Comparison of ENCODE assay signal across 10 cellular contexts in genomic region chr2:219280682-219281081, GRCh38. TPM values are rescaled to one million over a fixed set of nuclear protein-coding genes. Genes with fewer than 3 reads are reported as not detected.
DNase-seq lines count a peak whose midpoint lies in the region; ATAC-seq lines count a peak whose summit lies in the region.
"Had no signal": no experiment of that assay in that cellular context is flagged by ENCODE, and none has a peak within 500 bp of the region (broad histone marks: within the 10 kb centered on the region; RNA-seq: fewer than 3 reads in every experiment).

No MANE protein-coding gene starts in this region.

- H3K27ac ChIP-seq in mesenchymal stem cell (ENCODE audit: low read length, poor library complexity, severe bottlenecking) (no peak overlapping the region), temporal lobe (ENCODE audit: low read depth, low read length) (peak overlapping the region; percentile 100)

- H3K36me3 ChIP-seq in mesenchymal stem cell (ENCODE audit: control insufficient read depth in 1 of 2, insufficient read depth in 2 of 2, low read depth in 1 of 2, low read length in 2 of 2) = peaks cover 50 to 51% of the 10 kb centered on the region in 2 experiments

- H3K4me1 ChIP-seq in mesenchymal stem cell (ENCODE audit: control insufficient read depth, insufficient read depth, low read depth, low read length) = peaks cover 30% of the 10 kb centered on the region

- no peak overlapping the region for H3K23ac ChIP-seq in mesenchymal stem cell (ENCODE audit: low read length in 2 of 2)

- no peaks in the 10 kb centered on the region for H3K27me3 ChIP-seq in mesenchymal stem cell (ENCODE audit: control insufficient read depth in 1 of 2, insufficient read depth in 1 of 2, low read length in 2 of 2)

- H2BK5ac ChIP-seq in mesenchymal stem cell (ENCODE audit: low read depth, low read length, poor library complexity, severe bottlenecking) = no peak overlapping the region

- ATAC-seq in activated T-cell treated with anti-CD3 and anti-CD28 coated beads, Interleukin-2, amount 50 U/mL, for 4 hours = no peak
- ATAC-seq in GM21786 (IDR thresholded peaks at IDR 0.05; ENCODE audit: unreplicated experiment) = no peak

- no peak for DNase-seq in activated T-cell treated with anti-CD3 and anti-CD28 coated beads, Interleukin-2, amount 50 U/mL, for 4 hours
- no peak for DNase-seq in activated T-cell treated with anti-CD3 and anti-CD28 coated beads for 4 hours
- DNase-seq in activated T-helper 2 cell treated with anti-CD3 and anti-CD28 coated beads, Interferon-gamma antibody, Interleukin-2, Interleukin-4, amounts not matched to agents 10 μg/mL and 5 μg/mL and 100 μg/mL, durations not matched to agents 14 hours and 24 hours and 36 hours (ENCODE audit: low spot score) = no peak
- no peak for DNase-seq in mesenchymal stem cell
- no peak for DNase-seq in GM03348 (ENCODE audit: low spot score)
- no peak for DNase-seq in ureter (ENCODE audit: low spot score)
- DNase-seq: AML-193, NCI-H2029 had no signal

- H3K9me3 Mint-ChIP-seq in activated T-cell treated with anti-CD3 and anti-CD28 coated beads, Interleukin-2, amount 50 U/mL, for 4 hours = no peaks in the 10 kb centered on the region
- no peaks in the 10 kb centered on the region for H3K9me3 Mint-ChIP-seq in activated T-helper 2 cell treated with anti-CD3 and anti-CD28 coated beads, Interferon-gamma antibody, Interleukin-2, Interleukin-4, amounts not matched to agents 10 μg/mL and 5 μg/mL and 100 μg/mL, durations not matched to agents 14 hours and 24 hours and 36 hours

- H2BK12ac ChIP-seq in mesenchymal stem cell (ENCODE audit: low read length in 2 of 2) = peak overlapping the region in 1 of 2 experiments; percentile 25

- H3K27ac Mint-ChIP-seq in activated T-helper 2 cell treated with anti-CD3 and anti-CD28 coated beads, Interferon-gamma antibody, Interleukin-2, Interleukin-4, amounts not matched to agents 10 μg/mL and 5 μg/mL and 100 μg/mL, durations not matched to agents 14 hours and 24 hours and 36 hours = peak overlapping the region; percentile 91

- H3K27me3 Mint-ChIP-seq in activated T-cell treated with anti-CD3 and anti-CD28 coated beads, Interleukin-2, amount 50 U/mL, for 4 hours (ENCODE audit: low read depth) = no peaks in the 10 kb centered on the region
- no peaks in the 10 kb centered on the region for H3K27me3 Mint-ChIP-seq in activated T-helper 2 cell treated with anti-CD3 and anti-CD28 coated beads, Interferon-gamma antibody, Interleukin-2, Interleukin-4, amounts not matched to agents 10 μg/mL and 5 μg/mL and 100 μg/mL, durations not matched to agents 14 hours and 24 hours and 36 hours (ENCODE audit: low read depth)

- H4K8ac ChIP-seq in mesenchymal stem cell (ENCODE audit: low read length) = no peak overlapping the region

- H2AK5ac ChIP-seq in mesenchymal stem cell (ENCODE audit: low read length, severe bottlenecking) = no peak overlapping the region

- H3K4me3 ChIP-seq in mesenchymal stem cell (ENCODE audit: insufficient read depth in 1 of 2, low read depth in 1 of 2, low read length in 2 of 2) = peak overlapping the region in 1 of 2 experiments; percentile 94

- no peak overlapping the region for H3K18ac ChIP-seq in mesenchymal stem cell (ENCODE audit: low read depth in 1 of 2, low read length in 2 of 2)

- H2BK15ac ChIP-seq in mesenchymal stem cell (ENCODE audit: low read depth, poor library complexity, severe bottlenecking) = no peak overlapping the region

- H4K91ac ChIP-seq in mesenchymal stem cell (ENCODE audit: low read length) = no peak overlapping the region

- WGBS in mesenchymal stem cell = 79% methylated on average over 4 of the region's 4 CpGs

- intact Hi-C loops in activated T-helper 2 cell treated with anti-CD3 and anti-CD28 coated beads, Interferon-gamma antibody, Interleukin-2, Interleukin-4, amounts not matched to agents 10 μg/mL and 5 μg/mL and 100 μg/mL, durations not matched to agents 14 hours and 24 hours and 36 hours (cut with micrococcal nuclease) = no loop called here

- no peaks in the 10 kb centered on the region for H3K9me3 ChIP-seq in mesenchymal stem cell (ENCODE audit: control insufficient read depth, low read length)

- peaks cover 20% of the 10 kb centered on the region for H3K79me1 ChIP-seq in mesenchymal stem cell (replicated peaks; ENCODE audit: low read length, poor library complexity, severe bottlenecking)

- H3K4me3 Mint-ChIP-seq in activated T-cell treated with anti-CD3 and anti-CD28 coated beads, Interleukin-2, amount 50 U/mL, for 4 hours = peak overlapping the region; percentile 93
- peak overlapping the region; percentile 85 for H3K4me3 Mint-ChIP-seq in activated T-helper 2 cell treated with anti-CD3 and anti-CD28 coated beads, Interferon-gamma antibody, Interleukin-2, Interleukin-4, amounts not matched to agents 10 μg/mL and 5 μg/mL and 100 μg/mL, durations not matched to agents 14 hours and 24 hours and 36 hours (ENCODE audit: low read depth)

- no peak overlapping the region for H2BK120ac ChIP-seq in mesenchymal stem cell (ENCODE audit: low read depth, low read length)

- H3K36me3 Mint-ChIP-seq in activated T-cell treated with anti-CD3 and anti-CD28 coated beads, Interleukin-2, amount 50 U/mL, for 4 hours (ENCODE audit: insufficient read depth) = peaks cover 23% of the 10 kb centered on the region
- peaks cover 34% of the 10 kb centered on the region for H3K36me3 Mint-ChIP-seq in activated T-helper 2 cell treated with anti-CD3 and anti-CD28 coated beads, Interferon-gamma antibody, Interleukin-2, Interleukin-4, amounts not matched to agents 10 μg/mL and 5 μg/mL and 100 μg/mL, durations not matched to agents 14 hours and 24 hours and 36 hours (ENCODE audit: low read depth)

- H2AFZ ChIP-seq in mesenchymal stem cell (ENCODE audit: low read depth, low read length) = no peak overlapping the region

- H3K4ac ChIP-seq in mesenchymal stem cell (ENCODE audit: low read depth in 1 of 2, low read length in 2 of 2) = peak overlapping the region in 1 of 2 experiments; percentile 59

- peaks cover 43% of the 10 kb centered on the region for H3K4me1 Mint-ChIP-seq in activated T-cell treated with anti-CD3 and anti-CD28 coated beads, Interleukin-2, amount 50 U/mL, for 4 hours (ENCODE audit: low read depth)
- H3K4me1 Mint-ChIP-seq in activated T-helper 2 cell treated with anti-CD3 and anti-CD28 coated beads, Interferon-gamma antibody, Interleukin-2, Interleukin-4, amounts not matched to agents 10 μg/mL and 5 μg/mL and 100 μg/mL, durations not matched to agents 14 hours and 24 hours and 36 hours (ENCODE audit: low read depth) = peaks cover 39% of the 10 kb centered on the region

- H3K4me2 ChIP-seq in mesenchymal stem cell (ENCODE audit: low read length, poor library complexity, severe bottlenecking) = no peak overlapping the region

- H3K9ac ChIP-seq in mesenchymal stem cell (ENCODE audit: low read length) = peak overlapping the region; percentile 97

- H3K14ac ChIP-seq in mesenchymal stem cell (ENCODE audit: low read length in 2 of 2) = no peak overlapping the region

RNA-seq across cellular contexts. Expression of gene DNAJB2, which starts 1.5 kb away (rescaled TPM):
- total RNA-seq in activated T-cell treated with anti-CD3 and anti-CD28 coated beads, Interleukin-2, amount 50 U/mL, for 4 hours = 10 to 100 TPM; 28.2 to 33.9 (median 30.9) TPM
- total RNA-seq in activated T-helper 2 cell treated with anti-CD3 and anti-CD28 coated beads, Interferon-gamma antibody, Interleukin-2, Interleukin-4, amounts not matched to agents 10 μg/mL and 5 μg/mL and 100 μg/mL, durations not matched to agents 14 hours and 24 hours and 36 hours = 49.8 and 55.6 TPM in 2 replicates
- 32.5 TPM for polyA plus RNA-seq in mesenchymal stem cell (2013, experiment 1 of 2)
- polyA plus RNA-seq in mesenchymal stem cell (2013, experiment 2 of 2) = 34.8 TPM
- total RNA-seq in temporal lobe = 81.1 TPM
- total RNA-seq in ureter = 93.6 TPM

RNA-seq across cellular contexts. Expression of gene TUBA4A, which starts 27.0 kb away (rescaled TPM):
- total RNA-seq in activated T-cell treated with anti-CD3 and anti-CD28 coated beads, Interleukin-2, amount 50 U/mL, for 4 hours = 100 to 1,000 TPM; 167 to 201 (median 190) TPM
- 220 and 231 TPM in 2 replicates for total RNA-seq in activated T-helper 2 cell treated with anti-CD3 and anti-CD28 coated beads, Interferon-gamma antibody, Interleukin-2, Interleukin-4, amounts not matched to agents 10 μg/mL and 5 μg/mL and 100 μg/mL, durations not matched to agents 14 hours and 24 hours and 36 hours
- polyA plus RNA-seq in mesenchymal stem cell (2013, experiment 1 of 2) = 11.2 TPM
- 9.3 TPM for polyA plus RNA-seq in mesenchymal stem cell (2013, experiment 2 of 2)
- 2.5 TPM for total RNA-seq in temporal lobe
- 85.1 TPM for total RNA-seq in ureter

RNA-seq across cellular contexts. Expression of gene TUBA4B, which starts 27.6 kb away (rescaled TPM):
- not detected for total RNA-seq in activated T-cell treated with anti-CD3 and anti-CD28 coated beads, Interleukin-2, amount 50 U/mL, for 4 hours
- total RNA-seq in activated T-helper 2 cell treated with anti-CD3 and anti-CD28 coated beads, Interferon-gamma antibody, Interleukin-2, Interleukin-4, amounts not matched to agents 10 μg/mL and 5 μg/mL and 100 μg/mL, durations not matched to agents 14 hours and 24 hours and 36 hours = not detected in 2 replicates
- polyA plus RNA-seq in mesenchymal stem cell (2013, experiment 1 of 2) = not detected
- not detected for polyA plus RNA-seq in mesenchymal stem cell (2013, experiment 2 of 2)
- not detected for total RNA-seq in temporal lobe
- total RNA-seq in ureter = not detected

RNA-seq across cellular contexts. Expression of gene PTPRN, which starts 28.5 kb away (rescaled TPM):
- under 1 TPM in 1 of 3 donors, not detected in 2; 0.19 TPM for total RNA-seq in activated T-cell treated with anti-CD3 and anti-CD28 coated beads, Interleukin-2, amount 50 U/mL, for 4 hours
- 1.1 and 1.6 TPM in 2 replicates for total RNA-seq in activated T-helper 2 cell treated with anti-CD3 and anti-CD28 coated beads, Interferon-gamma antibody, Interleukin-2, Interleukin-4, amounts not matched to agents 10 μg/mL and 5 μg/mL and 100 μg/mL, durations not matched to agents 14 hours and 24 hours and 36 hours
- polyA plus RNA-seq in mesenchymal stem cell (2013, experiment 1 of 2) = 0.36 TPM
- polyA plus RNA-seq in mesenchymal stem cell (2013, experiment 2 of 2) = 0.47 TPM
- total RNA-seq in temporal lobe (32.7 TPM), ureter (not detected)

RNA-seq across cellular contexts. Expression of gene STK16, which starts 35.4 kb away (rescaled TPM):
- total RNA-seq in activated T-cell treated with anti-CD3 and anti-CD28 coated beads, Interleukin-2, amount 50 U/mL, for 4 hours = 10 to 100 TPM; 19.1 to 21.3 (median 21.0) TPM
- total RNA-seq in activated T-helper 2 cell treated with anti-CD3 and anti-CD28 coated beads, Interferon-gamma antibody, Interleukin-2, Interleukin-4, amounts not matched to agents 10 μg/mL and 5 μg/mL and 100 μg/mL, durations not matched to agents 14 hours and 24 hours and 36 hours = 32.0 and 33.3 TPM in 2 replicates
- 17.1 TPM for polyA plus RNA-seq in mesenchymal stem cell (2013, experiment 1 of 2)
- polyA plus RNA-seq in mesenchymal stem cell (2013, experiment 2 of 2) = 15.8 TPM
- total RNA-seq in temporal lobe = 13.0 TPM
- 32.9 TPM for total RNA-seq in ureter

Comparison
In these comparisons a context has a peak if more than half of its experiments do, and no peak if none do; other contexts are left out.
1. RNA of gene TUBA4A, which starts 27.0 kb away (total RNA-seq): 220 to 231 TPM in activated T-helper 2 cell treated with anti-CD3 and anti-CD28 coated beads, Interferon-gamma antibody, Interleukin-2, Interleukin-4, amounts not matched to agents 10 μg/mL and 5 μg/mL and 100 μg/mL, durations not matched to agents 14 hours and 24 hours and 36 hours, 167 to 201 TPM in activated T-cell treated with anti-CD3 and anti-CD28 coated beads, Interleukin-2, amount 50 U/mL, for 4 hours and 85.1 TPM in ureter (single experiment); 2.5 TPM in temporal lobe (single experiment); every median in the first group is over 10 times any median in the second.